In genomic region chr4:83293305-83294046, GRCh38 we compare ENCODE assay signal across 28 cellular contexts.
"Had no signal": no experiment of that assay in that cellular context is flagged by ENCODE, and none has a peak within 500 bp of the region (broad histone marks: within the 10 kb centered on the region; RNA-seq: fewer than 3 reads in every experiment).

No MANE protein-coding gene starts in this region.

- H3K36me3 Mint-ChIP-seq: immature natural killer cell; memory B cell; stimulated activated memory B cell treated with anti-CD40 and anti-IgM and Interleukin-4, amounts not matched to agents 10 μg/mL and 1 μg/mL and 100 μg/mL, for 72 hours had no signal

- ATAC-seq: activated CD4-positive, alpha-beta T cell treated with anti-CD3 and anti-CD28 coated beads for 36 hours; activated naive CD4-positive, alpha-beta T cell treated with anti-CD3 and anti-CD28 coated beads, Interleukin-2, amount 50 U/mL, for 72 hours; foreskin keratinocyte; heart left ventricle; naive thymus-derived CD8-positive, alpha-beta T cell; right cardiac atrium; stimulated activated memory B cell treated with anti-CD40 and anti-IgM and Interleukin-4, amounts not matched to agents 10 μg/mL and 1 μg/mL and 100 μg/mL, for 72 hours; T-cell had no signal

- H3K4me3 ChIP-seq: breast epithelium, esophagus muscularis mucosa, heart left ventricle, spleen, stomach, thyroid gland had no signal

- H3K4me1 Mint-ChIP-seq: neural crest cell had no signal

- DNase-seq: activated CD4-positive, alpha-beta T cell treated with anti-CD3 and anti-CD28 coated beads for 36 hours; activated CD4-positive, CD25-positive, alpha-beta regulatory T cell; activated CD8-positive, alpha-beta memory T cell treated with anti-CD3 and anti-CD28 coated beads for 24 hours; activated gamma-delta T cell treated with Interleukin-2 at 50 U/mL for 16 hours; activated T-cell treated with anti-CD3 and anti-CD28 coated beads, Interleukin-2, amount 50 U/mL, for 1 hour; central memory CD4-positive, alpha-beta T cell; dermis blood vessel endothelial cell; effector CD4-positive, alpha-beta T cell; foreskin keratinocyte; heart left ventricle; hypothalamus; immature natural killer cell; kidney; midbrain; naive thymus-derived CD8-positive, alpha-beta T cell; occipital lobe; right cardiac atrium; spleen; stimulated activated CD4-positive, alpha-beta T cell treated with anti-CD3 and anti-CD28 coated beads, Interleukin-2, amount 100 ng/mL, for 48 hours; stomach; T-cell; thyroid gland had no signal

- H3K9me3 Mint-ChIP-seq: immature natural killer cell, memory B cell had no signal

- H3K9me3 ChIP-seq: breast epithelium, esophagus muscularis mucosa, heart left ventricle, stomach, thyroid gland had no signal

- H3K4me3 Mint-ChIP-seq: activated CD4-positive, alpha-beta T cell treated with anti-CD3 and anti-CD28 coated beads for 36 hours; memory B cell; naive thymus-derived CD8-positive, alpha-beta T cell; neural crest cell; stimulated activated memory B cell treated with anti-CD40 and anti-IgM and Interleukin-4, amounts not matched to agents 10 μg/mL and 1 μg/mL and 100 μg/mL, for 72 hours; T-cell had no signal

- H3K27ac Mint-ChIP-seq: activated CD4-positive, alpha-beta T cell treated with anti-CD3 and anti-CD28 coated beads for 36 hours; activated naive CD4-positive, alpha-beta T cell treated with anti-CD3 and anti-CD28 coated beads, Interleukin-2, amount 50 U/mL, for 72 hours; memory B cell; naive thymus-derived CD8-positive, alpha-beta T cell; stimulated activated memory B cell treated with anti-CD40 and anti-IgM and Interleukin-4, amounts not matched to agents 10 μg/mL and 1 μg/mL and 100 μg/mL, for 72 hours had no signal

- H3K27me3 Mint-ChIP-seq: activated CD4-positive, alpha-beta T cell treated with anti-CD3 and anti-CD28 coated beads for 36 hours; memory B cell; naive thymus-derived CD8-positive, alpha-beta T cell; stimulated activated memory B cell treated with anti-CD40 and anti-IgM and Interleukin-4, amounts not matched to agents 10 μg/mL and 1 μg/mL and 100 μg/mL, for 72 hours; T-cell had no signal

- H3K27me3 ChIP-seq: breast epithelium, esophagus muscularis mucosa, foreskin keratinocyte, heart left ventricle, spleen, stomach, thyroid gland had no signal

- H3K27ac ChIP-seq: breast epithelium, esophagus muscularis mucosa, foreskin keratinocyte, heart left ventricle, stomach, thyroid gland had no signal

- H3K4me1 ChIP-seq: breast epithelium, esophagus muscularis mucosa, foreskin keratinocyte, heart left ventricle, stomach, thyroid gland had no signal

- H3K36me3 ChIP-seq: breast epithelium, esophagus muscularis mucosa, stomach, thyroid gland had no signal
